ENCODE assay signal across 22 cellular contexts in the genomic region with DNA sequence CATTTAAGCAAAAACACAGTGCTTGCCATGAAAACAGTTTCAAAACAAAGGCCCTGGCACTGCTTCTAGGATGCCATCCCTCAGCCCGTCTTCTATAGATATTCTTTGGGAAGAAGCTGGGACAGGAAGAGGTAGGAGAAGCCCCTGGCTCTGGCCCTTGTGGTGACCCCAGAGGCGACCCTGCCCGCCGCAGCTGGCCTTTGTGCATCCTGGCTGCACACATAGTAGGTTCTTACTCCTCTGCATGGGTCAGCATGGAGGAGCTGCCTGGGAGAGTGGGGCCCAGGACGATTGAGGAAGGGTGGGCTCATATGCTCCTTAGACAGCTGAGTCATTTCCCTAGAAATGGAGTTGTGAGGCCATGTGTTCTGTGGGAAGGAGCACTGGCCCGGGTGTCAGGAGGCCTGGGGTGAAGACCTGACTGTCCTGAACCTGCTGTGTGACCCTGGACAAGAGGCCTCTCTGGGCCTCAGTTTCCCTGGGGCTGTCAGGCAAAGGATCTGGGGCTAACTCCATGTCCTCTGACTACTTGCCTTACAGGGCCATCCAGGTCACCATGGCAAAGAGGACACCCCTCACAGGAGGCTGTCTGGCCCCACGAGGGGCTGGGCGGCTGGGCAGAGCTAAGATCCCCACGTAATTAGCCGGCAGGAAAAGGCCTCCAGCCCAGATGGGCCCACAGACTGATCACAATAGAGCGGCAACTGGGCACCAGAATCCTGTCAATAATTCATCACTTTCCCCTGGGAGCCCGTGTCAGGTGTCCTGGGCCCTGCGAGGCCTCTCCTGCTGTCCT. TPM values are rescaled to one million over a fixed set of nuclear protein-coding genes. Genes with fewer than 3 reads are reported as not detected.
"Had no signal": no experiment of that assay in that cellular context is flagged by ENCODE, and none has a peak within 500 bp of the region (broad histone marks: within the 10 kb centered on the region; RNA-seq: fewer than 3 reads in every experiment).

No MANE protein-coding gene starts in this region.

- DNase-seq: activated CD4-positive, alpha-beta T cell treated with anti-CD3 and anti-CD28 coated beads for 36 hours; activated CD4-positive, alpha-beta T cell treated with anti-CD3 and anti-CD28 coated beads, Interleukin-2, amount 50 U/mL, for 48 hours; activated naive CD4-positive, alpha-beta T cell treated with Interleukin-2 at 50 U/mL for 16 hours; activated naive CD8-positive, alpha-beta T cell treated with anti-CD3 and anti-CD28 coated beads, Interleukin-2, amount 50 U/mL, for 24 hours; effector memory CD4-positive, alpha-beta T cell; left cardiac atrium; mesendoderm; naive thymus-derived CD8-positive, alpha-beta T cell; stimulated activated CD4-positive, alpha-beta T cell treated with anti-CD3 and anti-CD28 coated beads, Interleukin-4, amount 100 ng/mL, for 24 hours had no signal

- H3K4me3 ChIP-seq: breast epithelium, esophagus muscularis mucosa, hepatocyte, SK-N-MC, skin epidermis, thoracic aorta, upper lobe of left lung had no signal

- H3K36me3 ChIP-seq: breast epithelium, esophagus muscularis mucosa, neutrophil, thoracic aorta, upper lobe of left lung had no signal

- H3K9me3 Mint-ChIP-seq: activated naive CD8-positive, alpha-beta T cell treated with anti-CD3 and anti-CD28 coated beads, Interleukin-2, amount 50 U/mL, for 24 hours; dendritic cell treated with granulocyte-macrophage colony-stimulating factor and Interleukin-4, amounts not matched to agents 40 ng/mL and 50 ng/mL, for 4 days; naive thymus-derived CD8-positive, alpha-beta T cell; stimulated activated effector memory CD8-positive, alpha-beta T cell treated with anti-CD3 and anti-CD28 coated beads, Interleukin-12 subunit alpha, Interleukin-12 subunit beta, amount 100 ng/mL, for 72 hours; WTC11 had no signal

- H3K36me3 Mint-ChIP-seq: naive thymus-derived CD8-positive, alpha-beta T cell; stimulated activated effector memory CD8-positive, alpha-beta T cell treated with anti-CD3 and anti-CD28 coated beads, Interleukin-12 subunit alpha, Interleukin-12 subunit beta, amount 100 ng/mL, for 72 hours; WTC11 had no signal

- H3K4me1 ChIP-seq: breast epithelium, esophagus muscularis mucosa, upper lobe of left lung had no signal

- H3K9me3 ChIP-seq: breast epithelium, esophagus muscularis mucosa, neutrophil, thoracic aorta, upper lobe of left lung had no signal

- ATAC-seq: activated CD4-positive, alpha-beta T cell treated with anti-CD3 and anti-CD28 coated beads for 36 hours; activated naive CD8-positive, alpha-beta T cell treated with anti-CD3 and anti-CD28 coated beads, Interleukin-2, amount 50 U/mL, for 24 hours; left cardiac atrium; naive thymus-derived CD8-positive, alpha-beta T cell; stimulated activated effector memory CD8-positive, alpha-beta T cell treated with anti-CD3 and anti-CD28 coated beads, Interleukin-12 subunit alpha, Interleukin-12 subunit beta, amount 100 ng/mL, for 72 hours had no signal

- H3K27ac ChIP-seq: breast epithelium, esophagus muscularis mucosa, hepatocyte, neutrophil, SK-N-MC, skin epidermis, thoracic aorta, upper lobe of left lung had no signal

- H2AFZ ChIP-seq: hepatocyte had no signal

- H3K4me3 Mint-ChIP-seq: activated CD4-positive, alpha-beta T cell treated with anti-CD3 and anti-CD28 coated beads for 36 hours; activated naive CD8-positive, alpha-beta T cell treated with anti-CD3 and anti-CD28 coated beads, Interleukin-2, amount 50 U/mL, for 24 hours; dendritic cell treated with granulocyte-macrophage colony-stimulating factor and Interleukin-4, amounts not matched to agents 40 ng/mL and 50 ng/mL, for 4 days; naive thymus-derived CD8-positive, alpha-beta T cell; stimulated activated effector memory CD8-positive, alpha-beta T cell treated with anti-CD3 and anti-CD28 coated beads, Interleukin-12 subunit alpha, Interleukin-12 subunit beta, amount 100 ng/mL, for 72 hours; WTC11 had no signal

- H3K4me1 Mint-ChIP-seq: WTC11 had no signal

- H3K4me2 ChIP-seq: hepatocyte had no signal

- H3K79me2 ChIP-seq: hepatocyte had no signal

- H3K27me3 Mint-ChIP-seq: activated CD4-positive, alpha-beta T cell treated with anti-CD3 and anti-CD28 coated beads for 36 hours; activated naive CD8-positive, alpha-beta T cell treated with anti-CD3 and anti-CD28 coated beads, Interleukin-2, amount 50 U/mL, for 24 hours had no signal

- H3K27me3 ChIP-seq: upper lobe of left lung had no signal

RNA-seq across cellular contexts. Expression of a gene that starts 44.6 kb away (rescaled TPM):
- total RNA-seq: astrocyte, chondrocyte had no signal
